In the genomic region with DNA sequence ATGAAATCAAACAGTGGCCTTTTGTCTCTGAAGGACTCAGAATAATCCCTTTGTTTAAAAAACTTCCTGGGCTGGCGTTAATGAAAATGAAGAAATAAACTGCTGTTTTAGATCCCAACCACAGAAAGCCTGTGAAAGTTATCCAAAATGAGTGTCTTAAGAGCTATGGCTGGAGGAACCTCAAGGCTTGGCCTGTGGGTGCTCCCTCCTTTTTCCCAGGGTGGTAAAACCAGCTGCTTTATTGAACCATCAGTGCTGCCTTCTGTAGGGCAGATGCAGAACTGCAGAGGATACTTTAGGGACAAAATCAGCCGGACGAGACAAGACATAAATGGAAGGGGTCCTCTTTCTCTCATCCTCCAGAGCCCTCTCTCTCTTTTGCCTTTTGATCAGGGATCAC, we compare ENCODE assay signal across 8 cellular contexts.
DNase-seq lines count a peak whose midpoint lies in the region; ATAC-seq and TF ChIP-seq lines count a peak whose summit lies in the region.

No MANE protein-coding gene starts in this region.

- intact Hi-C loops in dorsolateral prefrontal cortex (cut with DNase I) = loop anchor here in 1 of 2 donors (10.0 kb wide), 1 partner anchor 59 kb away; no protein-coding TSS in a partner anchor

- H3K79me2 ChIP-seq in osteoblast (ENCODE audit: insufficient read depth, low read length) = no peaks in the 10 kb centered on the region

- TF ChIP-seq CTCF in LNCaP clone FGC (IDR thresholded peaks at IDR 0.05; ENCODE audit: control insufficient read depth, extremely low read depth, insufficient read depth) (peak; percentile 38), dorsolateral prefrontal cortex (IDR thresholded peaks at IDR 0.05 in 54 of 56, conservative IDR thresholded peaks at IDR 0.05 in 2 of 56; ENCODE audit: low read depth in 1 of 56, partially characterized antibody in 56 of 56) (peak in 51 of 56 donors; percentile 12 to 59 (median 42)), osteoblast (IDR thresholded peaks at IDR 0.05; ENCODE audit: extremely low read depth, low read depth, low read length) (peak; percentile 58), coronary artery (IDR thresholded peaks at IDR 0.05) (no peak), gastroesophageal sphincter (IDR thresholded peaks at IDR 0.05) (peak in 2 of 4 experiments; percentile 19 to 42)

- H2AFZ ChIP-seq in osteoblast (ENCODE audit: low read length) = no peak overlapping the region

- H4K20me1 ChIP-seq in osteoblast (ENCODE audit: insufficient read depth, low read length) = no peaks in the 10 kb centered on the region

- no peak for ATAC-seq in gastroesophageal sphincter
- ATAC-seq in GM18867 (IDR thresholded peaks at IDR 0.05; ENCODE audit: unreplicated experiment) = no peak

- H3K27me3 ChIP-seq in dorsolateral prefrontal cortex = no peaks in the 10 kb centered on the region
- H3K27me3 ChIP-seq in osteoblast (ENCODE audit: insufficient read depth, low read length) = no peaks in the 10 kb centered on the region
- no peaks in the 10 kb centered on the region for H3K27me3 ChIP-seq in gastroesophageal sphincter

- H3K27ac ChIP-seq in dorsolateral prefrontal cortex (peak overlapping the region in 15 of 59 donors; percentile 0 to 35 (median 19)), osteoblast (ENCODE audit: low read depth, low read length) (no peak overlapping the region), coronary artery (no peak overlapping the region), gastroesophageal sphincter (no peak overlapping the region)

- no peak for TF ChIP-seq EP300 in gastroesophageal sphincter (IDR thresholded peaks at IDR 0.05)

- TF ChIP-seq POLR2A in gastroesophageal sphincter (IDR thresholded peaks at IDR 0.05) = no peak

- H3K36me3 ChIP-seq in osteoblast (ENCODE audit: insufficient read depth, low read length) = peaks cover 41% of the 10 kb centered on the region
- peaks cover 0 to 75% of the 10 kb centered on the region in 2 donors for H3K36me3 ChIP-seq in gastroesophageal sphincter

- WGBS in gastroesophageal sphincter (ENCODE audit: low coverage in 1 of 2), 2 donors = 67 to 69% methylated on average over 3 of the region's 3 CpGs

- peak; percentile 12 to 27 for DNase-seq in NCI-H446 (lab: John Stamatoyannopoulos, UW)
- no peak for DNase-seq in NCI-H446 treated with DMSO at 0.1 percent for 48 hours (lab: John Stamatoyannopoulos, UW)
- no peak for DNase-seq in LNCaP clone FGC (ENCODE audit: low read depth)
- DNase-seq in dorsolateral prefrontal cortex = no peak
- DNase-seq in osteoblast (ENCODE audit: insufficient read length, low spot score, missing footprints) = peak; percentile 72
- no peak for DNase-seq in coronary artery (ENCODE audit: low spot score)

- peaks cover 5% of the 10 kb centered on the region for H3K4me1 ChIP-seq in osteoblast (ENCODE audit: insufficient read depth, low read length)
- peaks cover 0 to 11% (median 6%) of the 10 kb centered on the region in 3 donors for H3K4me1 ChIP-seq in gastroesophageal sphincter

- H3K4me2 ChIP-seq in osteoblast (ENCODE audit: insufficient read depth, low read length) = no peak overlapping the region

- no peak overlapping the region for H3K4me3 ChIP-seq in LNCaP clone FGC (ENCODE audit: low read depth, low read length)
- H3K4me3 ChIP-seq in dorsolateral prefrontal cortex = no peak overlapping the region
- no peak overlapping the region for H3K4me3 ChIP-seq in osteoblast (ENCODE audit: insufficient read depth, low read length)
- H3K4me3 ChIP-seq in coronary artery = no peak overlapping the region
- H3K4me3 ChIP-seq in gastroesophageal sphincter = no peak overlapping the region

- H3K9me3 ChIP-seq in osteoblast (ENCODE audit: low read depth, low read length) = no peaks in the 10 kb centered on the region
- H3K9me3 ChIP-seq in gastroesophageal sphincter = no peaks in the 10 kb centered on the region

Comparison
In these comparisons a context has a peak if more than half of its experiments do, and no peak if none do; other contexts are left out.
1. DNase-seq: peak in NCI-H446 (2 of 2) and osteoblast (single experiment); none in NCI-H446 treated with DMSO at 0.1 percent for 48 hours (single experiment), LNCaP clone FGC (single experiment), dorsolateral prefrontal cortex (0 of 10) and coronary artery (single experiment).